Comparison of ENCODE assay signal across 10 cellular contexts in the genomic region with DNA sequence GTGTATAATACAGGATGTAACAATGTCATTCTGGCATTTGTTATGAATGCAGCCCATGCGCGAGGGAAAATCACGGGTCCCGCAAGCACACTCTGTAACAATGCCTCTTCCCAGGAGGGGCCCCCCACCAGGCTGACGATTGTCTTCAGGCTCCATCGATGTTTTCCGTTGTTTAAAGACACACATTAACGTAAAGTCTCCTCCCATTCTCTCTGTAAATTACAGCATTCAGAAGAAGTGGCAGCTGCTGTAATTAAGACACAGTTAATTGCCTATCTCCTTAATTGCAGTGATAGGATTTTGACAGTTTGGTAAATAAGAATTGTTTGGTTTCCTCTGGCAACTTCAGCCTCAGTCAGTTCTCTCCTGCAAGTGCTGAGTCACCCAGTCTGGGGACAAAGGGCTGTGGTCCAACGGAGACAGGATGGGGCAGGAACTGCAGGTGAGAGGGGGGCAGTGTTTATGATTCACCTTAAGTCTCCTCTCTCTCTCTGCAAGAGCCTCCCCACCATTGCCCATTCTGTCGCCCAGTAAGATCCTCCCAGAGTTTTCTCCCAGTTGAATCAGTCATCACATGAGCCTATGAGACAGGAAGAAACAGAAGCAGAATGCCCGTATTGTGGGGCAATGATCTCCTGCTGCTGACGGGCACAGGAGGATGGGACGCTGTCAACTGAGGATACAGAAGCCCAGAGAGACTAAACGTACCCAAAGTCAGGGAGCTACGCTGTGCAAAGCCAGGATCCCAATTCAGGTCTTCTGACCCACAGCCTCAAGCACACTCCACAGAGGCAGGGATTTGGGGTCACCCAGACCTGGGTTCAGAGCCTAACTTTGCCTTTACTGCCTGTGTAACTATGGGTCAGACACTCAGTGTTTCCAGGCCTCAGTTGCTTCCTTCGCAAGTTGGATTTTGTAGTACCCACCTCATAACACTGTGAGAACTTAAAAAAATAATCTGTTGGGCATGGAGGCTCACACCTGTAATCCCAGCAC.
DNase-seq lines count a peak whose midpoint lies in the region; ATAC-seq and TF ChIP-seq lines count a peak whose summit lies in the region.
"Had no signal": no experiment of that assay in that cellular context is flagged by ENCODE, and none has a peak within 500 bp of the region (broad histone marks: within the 10 kb centered on the region; RNA-seq: fewer than 3 reads in every experiment).

No MANE protein-coding gene starts in this region.

- CTCF ChIA-PET in activated CD4-positive, alpha-beta T cell treated with anti-CD3 and anti-CD28 coated beads, Interleukin-2, amount 10 ng/mL, durations not matched to agents 7 days and 5 days (lab: Charles Lee): interaction anchor here (0.6 to 1.6 kb wide), 4 partner anchors 9 to 968 kb away, joined by 3 to 5 read pairs (median 4); no protein-coding TSS in a partner anchor

- peaks cover 29% of the 10 kb centered on the region for H3K4me1 Mint-ChIP-seq in activated CD4-positive, alpha-beta T cell treated with anti-CD3 and anti-CD28 coated beads, Interleukin-2, amount 10 ng/mL, durations not matched to agents 7 days and 5 days
- H3K4me1 Mint-ChIP-seq: B cell had no signal

- peak; percentile 25 for DNase-seq in activated CD4-positive, alpha-beta T cell treated with anti-CD3 and anti-CD28 coated beads, Interleukin-2, amount 10 ng/mL, durations not matched to agents 7 days and 5 days
- no peak for DNase-seq in activated CD4-positive, alpha-beta T cell treated with anti-CD3 and anti-CD28 coated beads for 1 hour
- DNase-seq in NCI-H774 (lab: John Stamatoyannopoulos, UW): peak; percentile 56
- DNase-seq in dermis blood vessel endothelial cell: peak; percentile 96
- no peak for DNase-seq in GM19238 (ENCODE audit: insufficient read length, low spot score)

- no peaks in the 10 kb centered on the region for H3K27me3 ChIP-seq in neutrophil

- no peaks in the 10 kb centered on the region for H3K9me3 ChIP-seq in neutrophil

- POLR2A ChIA-PET in activated CD4-positive, alpha-beta T cell treated with anti-CD3 and anti-CD28 coated beads, Interleukin-2, amount 10 ng/mL, durations not matched to agents 7 days and 5 days (lab: Charles Lee): no interaction called here

- H3K4me3 ChIP-seq in neutrophil (ENCODE audit: low read depth in 1 of 2, low read length in 1 of 2): peak overlapping the region; percentile 31 to 46

- no peak for ATAC-seq in GM19324 (IDR thresholded peaks at IDR 0.05; ENCODE audit: low FRiP score, unreplicated experiment)
- ATAC-seq in HG02884 (IDR thresholded peaks at IDR 0.05; ENCODE audit: unreplicated experiment): no peak

- no peaks in the 10 kb centered on the region for H3K36me3 Mint-ChIP-seq in activated CD4-positive, alpha-beta T cell treated with anti-CD3 and anti-CD28 coated beads, Interleukin-2, amount 10 ng/mL, durations not matched to agents 7 days and 5 days (ENCODE audit: low read depth)
- H3K36me3 Mint-ChIP-seq: T-cell had no signal

- no peak for TF ChIP-seq CTCF in neutrophil (IDR thresholded peaks at IDR 0.05)

- H3K27me3 Mint-ChIP-seq in activated CD4-positive, alpha-beta T cell treated with anti-CD3 and anti-CD28 coated beads, Interleukin-2, amount 10 ng/mL, durations not matched to agents 7 days and 5 days: no peaks in the 10 kb centered on the region

- peak overlapping the region; percentile 69 for H3K27ac Mint-ChIP-seq in activated CD4-positive, alpha-beta T cell treated with anti-CD3 and anti-CD28 coated beads, Interleukin-2, amount 10 ng/mL, durations not matched to agents 7 days and 5 days
- H3K27ac Mint-ChIP-seq: B cell had no signal

- H3K36me3 ChIP-seq in neutrophil: no peaks in the 10 kb centered on the region

- H3K4me3 Mint-ChIP-seq in activated CD4-positive, alpha-beta T cell treated with anti-CD3 and anti-CD28 coated beads, Interleukin-2, amount 10 ng/mL, durations not matched to agents 7 days and 5 days: no peak overlapping the region
- H3K4me3 Mint-ChIP-seq: B cell, T-cell had no signal

- peak overlapping the region; percentile 72 for H3K27ac ChIP-seq in neutrophil

- H3K9me3 Mint-ChIP-seq in activated CD4-positive, alpha-beta T cell treated with anti-CD3 and anti-CD28 coated beads, Interleukin-2, amount 10 ng/mL, durations not matched to agents 7 days and 5 days: peaks cover 3% of the 10 kb centered on the region
- H3K9me3 Mint-ChIP-seq: T-cell had no signal

- peaks cover 9 to 15% of the 10 kb centered on the region in 2 experiments for H3K4me1 ChIP-seq in neutrophil (ENCODE audit: control insufficient read depth in 1 of 2, insufficient read depth in 1 of 2, low read depth in 1 of 2, low read length in 1 of 2)

Comparison
In these comparisons a context has a peak if more than half of its experiments do, and no peak if none do; other contexts are left out.
1. DNase-seq: peak in activated CD4-positive, alpha-beta T cell treated with anti-CD3 and anti-CD28 coated beads, Interleukin-2, amount 10 ng/mL, durations not matched to agents 7 days and 5 days (single experiment), NCI-H774 (single experiment) and dermis blood vessel endothelial cell (single experiment); none in activated CD4-positive, alpha-beta T cell treated with anti-CD3 and anti-CD28 coated beads for 1 hour (single experiment) and GM19238 (single experiment).